ENCODE assay signal across 12 cellular contexts in the genomic region with DNA sequence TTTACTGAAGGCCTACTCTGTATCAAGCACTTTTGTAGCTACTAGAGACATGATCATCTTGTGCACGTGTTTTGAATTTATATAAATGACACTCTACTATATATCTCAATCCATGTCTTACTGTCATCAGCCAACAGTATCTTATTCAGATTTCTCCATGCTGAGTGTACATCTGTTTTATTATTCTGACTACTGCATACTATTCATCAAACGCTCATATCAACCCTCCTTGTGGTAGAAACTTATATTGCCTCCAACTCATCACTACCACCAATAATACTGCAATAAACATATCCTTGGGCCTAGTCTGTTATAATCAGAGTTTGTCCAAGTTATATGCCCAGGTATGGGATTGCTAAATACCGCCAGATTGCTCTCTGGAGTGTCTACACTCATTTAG.
DNase-seq lines count a peak whose midpoint lies in the region; ATAC-seq, FAIRE-seq and TF ChIP-seq lines count a peak whose summit lies in the region.
"Had no signal": no experiment of that assay in that cellular context is flagged by ENCODE, and none has a peak within 500 bp of the region (broad histone marks: within the 10 kb centered on the region; RNA-seq: fewer than 3 reads in every experiment).

No MANE protein-coding gene starts in this region.

- H3K36me3 Mint-ChIP-seq in activated naive CD4-positive, alpha-beta T cell treated with anti-CD3 and anti-CD28 coated beads, Interleukin-2, amount 50 U/mL, for 72 hours: no peaks in the 10 kb centered on the region

- no peaks in the 10 kb centered on the region for H3K79me2 ChIP-seq in PC-3 (ENCODE audit: low read length)
- no peaks in the 10 kb centered on the region for H3K79me2 ChIP-seq in endothelial cell of umbilical vein (ENCODE audit: control insufficient read depth, insufficient read depth, low read length)

- no peak for DNase-seq in activated naive CD4-positive, alpha-beta T cell treated with anti-CD3 and anti-CD28 coated beads, Interleukin-2, amount 50 U/mL, for 72 hours (ENCODE audit: low spot score in 2 of 2)
- no peak for DNase-seq in activated naive CD4-positive, alpha-beta T cell treated with anti-CD3 and anti-CD28 coated beads, Interleukin-2, amount 50 U/mL, for 16 hours
- peak; percentile 44 for DNase-seq in PC-3
- peak; percentile 12 for DNase-seq in endothelial cell of umbilical vein (ENCODE audit: low read depth, low spot score)
- DNase-seq in transverse colon: no peak
- DNase-seq in OCI-M2 (lab: John Stamatoyannopoulos, UW; ENCODE audit: unreplicated experiment): no peak
- DNase-seq in esophagus squamous epithelium (lab: John Stamatoyannopoulos, UW): no peak
- DNase-seq: colonic mucosa, NCI-H526, spleen had no signal

- no peak overlapping the region for H3K27ac ChIP-seq in PC-3 (ENCODE audit: low read length)
- H3K27ac ChIP-seq in endothelial cell of umbilical vein (ENCODE audit: insufficient read depth, low read depth, low read length): no peak overlapping the region
- H3K27ac ChIP-seq in transverse colon: no peak overlapping the region
- H3K27ac ChIP-seq in esophagus squamous epithelium: no peak overlapping the region
- H3K27ac ChIP-seq: BLaER1 treated with 17β-estradiol and CSF1 and Interleukin-3, amounts not matched to agents 10 nM and 100 nM; colonic mucosa; spleen had no signal

- no TSS peak for BruUV-seq in PC-3 (replicated peaks; lab: Mats Ljungman, UMichigan)
- BruUV-seq in endothelial cell of umbilical vein (replicated peaks; lab: Mats Ljungman, UMichigan): no TSS peak

- in situ Hi-C loops in transverse colon (cut with MboI; ENCODE audit: low pct_ligation_motif_present in 1 of 4, low pct_unique_long_range_greater_than_20kb in 1 of 4, low sequenced_read_pairs in 3 of 4): no loop called here

- H3K4me1 ChIP-seq in PC-3 (ENCODE audit: insufficient read depth, low read length): no peaks in the 10 kb centered on the region
- H3K4me1 ChIP-seq in endothelial cell of umbilical vein (ENCODE audit: control insufficient read depth, extremely low read depth, insufficient read depth, low read length): no peaks in the 10 kb centered on the region
- H3K4me1 ChIP-seq in transverse colon: no peaks in the 10 kb centered on the region
- no peaks in the 10 kb centered on the region for H3K4me1 ChIP-seq in esophagus squamous epithelium
- H3K4me1 ChIP-seq: BLaER1 treated with 17β-estradiol and CSF1 and Interleukin-3, amounts not matched to agents 10 nM and 100 nM; colonic mucosa; spleen had no signal

- H3K9me3 Mint-ChIP-seq in activated naive CD4-positive, alpha-beta T cell treated with anti-CD3 and anti-CD28 coated beads, Interleukin-2, amount 50 U/mL, for 72 hours: peaks cover 0 to 9% of the 10 kb centered on the region in 2 donors

- H2AFZ ChIP-seq in PC-3 (ENCODE audit: low read length) (no peak overlapping the region), endothelial cell of umbilical vein (ENCODE audit: low read depth, low read length) (no peak overlapping the region)

- no peaks in the 10 kb centered on the region for H3F3A ChIP-seq in PC-3 (ENCODE audit: low read length, unreplicated experiment)

- H3K27me3 ChIP-seq in PC-3 (ENCODE audit: low read length) (no peaks in the 10 kb centered on the region), endothelial cell of umbilical vein (ENCODE audit: control insufficient read depth in 2 of 2, insufficient read depth in 2 of 2, low read length in 2 of 2) (no peaks in the 10 kb centered on the region), transverse colon (no peaks in the 10 kb centered on the region), esophagus squamous epithelium (no peaks in the 10 kb centered on the region)
- H3K27me3 ChIP-seq: BLaER1 treated with 17β-estradiol and CSF1 and Interleukin-3, amounts not matched to agents 10 nM and 100 nM; colonic mucosa; spleen had no signal

- TF ChIP-seq EP300 in transverse colon (IDR thresholded peaks at IDR 0.05; ENCODE audit: low read depth): no peak

- peak; percentile 63 to 91 for ATAC-seq in activated naive CD4-positive, alpha-beta T cell treated with anti-CD3 and anti-CD28 coated beads, Interleukin-2, amount 50 U/mL, for 72 hours
- ATAC-seq in PC-3 (peak; percentile 74), GM18520 (IDR thresholded peaks at IDR 0.05; ENCODE audit: unreplicated experiment) (no peak)

- TF ChIP-seq POLR2A in endothelial cell of umbilical vein (IDR thresholded peaks at IDR 0.05; ENCODE audit: low read depth, low read length) (no peak), transverse colon (IDR thresholded peaks at IDR 0.05) (no peak), esophagus squamous epithelium (IDR thresholded peaks at IDR 0.05) (no peak)

- H3K9ac ChIP-seq in PC-3 (ENCODE audit: low read length) (no peak overlapping the region), endothelial cell of umbilical vein (replicated peaks; ENCODE audit: extremely low read depth, insufficient read depth, low read length) (no peak overlapping the region)
- H3K9ac ChIP-seq: BLaER1 treated with 17β-estradiol and CSF1 and Interleukin-3, amounts not matched to agents 10 nM and 100 nM had no signal

- no peaks in the 10 kb centered on the region for H3K9me2 ChIP-seq in PC-3 (replicated peaks; ENCODE audit: low read length)

- POLR2A ChIA-PET in PC-3 (lab: Charles Lee; ENCODE audit: unreplicated experiment): no interaction called here
- POLR2A ChIA-PET in endothelial cell of umbilical vein (lab: Charles Lee): no interaction called here

- intact Hi-C loops in PC-3 (cut with micrococcal nuclease): loop anchor here (10.0 kb wide), 1 partner anchor 77 kb away; the partner anchor contains the start of gene IRF2BP2
- intact Hi-C loops in endothelial cell of umbilical vein (cut with micrococcal nuclease): loop anchor here (1.0 kb wide), 1 partner anchor 32 kb away; no protein-coding TSS in a partner anchor
- intact Hi-C loops in transverse colon (cut with DNase I; ENCODE audit: low total_unique reads): no loop called here
- intact Hi-C loops in esophagus squamous epithelium (cut with DNase I): no loop called here

- peak; percentile 50; the same call in 1 of the 2 replicates for TF ChIP-seq CTCF in PC-3 (conservative IDR thresholded peaks at IDR 0.05; ENCODE audit: low read depth, low read length)
- no peak for TF ChIP-seq CTCF in endothelial cell of umbilical vein (IDR thresholded peaks at IDR 0.05; ENCODE audit: extremely low read depth in 1 of 2, insufficient read depth in 1 of 2, low read depth in 1 of 2, low read length in 2 of 2)
- peak; percentile 11 to 62 (median 36) for TF ChIP-seq CTCF in transverse colon (IDR thresholded peaks at IDR 0.05)
- TF ChIP-seq CTCF in esophagus squamous epithelium (IDR thresholded peaks at IDR 0.05): peak in 2 of 6 experiments; percentile 25 to 32

- dilution Hi-C loops in endothelial cell of umbilical vein (cut with MboI; ENCODE audit: extremely low pct_ligation_motif_present, low sequenced_read_pairs): no loop called here

- H4K20me1 ChIP-seq in PC-3 (ENCODE audit: low read length) (no peaks in the 10 kb centered on the region), endothelial cell of umbilical vein (replicated peaks; ENCODE audit: control insufficient read depth, extremely low read depth, insufficient read depth, low read length) (no peaks in the 10 kb centered on the region)
- H4K20me1 ChIP-seq: BLaER1 treated with 17β-estradiol and CSF1 and Interleukin-3, amounts not matched to agents 10 nM and 100 nM had no signal

- H3K9me3 ChIP-seq in PC-3 (ENCODE audit: low read length) (no peaks in the 10 kb centered on the region), endothelial cell of umbilical vein (replicated peaks; ENCODE audit: control insufficient read depth, insufficient read depth, low read length) (no peaks in the 10 kb centered on the region), transverse colon (no peaks in the 10 kb centered on the region), esophagus squamous epithelium (no peaks in the 10 kb centered on the region)
- H3K9me3 ChIP-seq: colonic mucosa had no signal

- H3K4me3 ChIP-seq in PC-3 (ENCODE audit: low read length) (no peak overlapping the region), endothelial cell of umbilical vein (replicated peaks in 1 of 3; ENCODE audit: insufficient read depth in 1 of 3, low read depth in 1 of 3, low read length in 3 of 3) (no peak overlapping the region), transverse colon (no peak overlapping the region), esophagus squamous epithelium (no peak overlapping the region)
- H3K4me3 ChIP-seq: BLaER1 treated with 17β-estradiol and CSF1 and Interleukin-3, amounts not matched to agents 10 nM and 100 nM; colonic mucosa; spleen had no signal

- FAIRE-seq in endothelial cell of umbilical vein (lab: Jason Lieb, UNC): no peak

- H3K36me3 ChIP-seq in PC-3 (ENCODE audit: low read depth, low read length): no peaks in the 10 kb centered on the region
- H3K36me3 ChIP-seq in endothelial cell of umbilical vein (ENCODE audit: control insufficient read depth in 2 of 2, extremely low read depth in 1 of 2, insufficient read depth in 2 of 2, low read length in 2 of 2): no peaks in the 10 kb centered on the region
- H3K36me3 ChIP-seq in transverse colon: no peaks in the 10 kb centered on the region
- no peaks in the 10 kb centered on the region for H3K36me3 ChIP-seq in esophagus squamous epithelium
- H3K36me3 ChIP-seq: BLaER1 treated with 17β-estradiol and CSF1 and Interleukin-3, amounts not matched to agents 10 nM and 100 nM; colonic mucosa; spleen had no signal

- 47 to 55% methylated on average over 3 of the region's 3 CpGs for whole genome bisulfite sequencing in transverse colon (ENCODE audit: low coverage in 1 of 2), 2 donors
- WGBS in esophagus squamous epithelium, 2 donors: 60 to 63% methylated on average over 3 of the region's 3 CpGs

- H3K9me1 ChIP-seq in endothelial cell of umbilical vein (replicated peaks; ENCODE audit: control insufficient read depth, extremely low read depth, insufficient read depth, low read length): no peaks in the 10 kb centered on the region

- CTCF ChIA-PET in PC-3 (lab: Charles Lee): no interaction called here
- CTCF ChIA-PET in endothelial cell of umbilical vein (lab: Charles Lee): no interaction called here

- H3K4me2 ChIP-seq in PC-3 (ENCODE audit: low read length): no peak overlapping the region
- H3K4me2 ChIP-seq in endothelial cell of umbilical vein (ENCODE audit: insufficient read depth, low read length): no peak overlapping the region
- H3K4me2 ChIP-seq: BLaER1 treated with 17β-estradiol and CSF1 and Interleukin-3, amounts not matched to agents 10 nM and 100 nM had no signal

- no peak overlapping the region for H3K27ac Mint-ChIP-seq in activated naive CD4-positive, alpha-beta T cell treated with anti-CD3 and anti-CD28 coated beads, Interleukin-2, amount 50 U/mL, for 72 hours

TF ChIP-seq in endothelial cell of umbilical vein, 7 proteins besides CTCF, POLR2A, EP300 and RAD21 (continues in another document):
- no peak for TF ChIP-seq MYC (IDR thresholded peaks at IDR 0.05; ENCODE audit: low read depth, low read length)
- TF ChIP-seq JUN (IDR thresholded peaks at IDR 0.05; ENCODE audit: borderline replicate concordance, insufficient read depth, insufficient read length, low read depth): no peak
- TF ChIP-seq EZH2 (IDR thresholded peaks at IDR 0.05; ENCODE audit: borderline replicate concordance, low read depth, low read length, severe bottlenecking): no peak
- no peak for TF ChIP-seq GATA2 (IDR thresholded peaks at IDR 0.05; ENCODE audit: insufficient read depth, insufficient read length, low read depth, low read length)

Comparison
In these comparisons a context has a peak if more than half of its experiments do, and no peak if none do; other contexts are left out.
1. DNase-seq: peak in PC-3 (single experiment) and endothelial cell of umbilical vein (single experiment); none in activated naive CD4-positive, alpha-beta T cell treated with anti-CD3 and anti-CD28 coated beads, Interleukin-2, amount 50 U/mL, for 72 hours (0 of 2), activated naive CD4-positive, alpha-beta T cell treated with anti-CD3 and anti-CD28 coated beads, Interleukin-2, amount 50 U/mL, for 16 hours (single experiment), transverse colon (single experiment), OCI-M2 (single experiment) and esophagus squamous epithelium (single experiment).
2. CTCF ChIP-seq: peak in PC-3 (single experiment) and transverse colon (5 of 5); none in endothelial cell of umbilical vein (0 of 2).
3. intact Hi-C loops: an anchor here in PC-3 (10.0 kb wide) and endothelial cell of umbilical vein (1.0 kb wide); none called in transverse colon and esophagus squamous epithelium.